ENCODE assay signal across 1 cellular context in genomic region chr12:109310247-109311125, GRCh38.
TF ChIP-seq lines count a peak whose summit lies in the region.

No MANE protein-coding gene starts in this region.

TF ChIP-seq in IMR-90, 13 proteins besides CTCF, POLR2A, EP300 and RAD21 (continued from another document):
- TF ChIP-seq BHLHE40 (IDR thresholded peaks at IDR 0.05; ENCODE audit: low read depth, low read length): no peak
- TF ChIP-seq FOS (IDR thresholded peaks at IDR 0.05; ENCODE audit: low read depth, low read length): no peak
- no peak for TF ChIP-seq SMC3 (IDR thresholded peaks at IDR 0.05; ENCODE audit: low read depth, low read length)
- no peak for TF ChIP-seq ELK1 (IDR thresholded peaks at IDR 0.05; ENCODE audit: borderline replicate concordance, low read depth, low read length)
- no peak for TF ChIP-seq MXI1 (IDR thresholded peaks at IDR 0.05; ENCODE audit: borderline replicate concordance, low read depth, low read length)
- no peak for TF ChIP-seq RCOR1 (IDR thresholded peaks at IDR 0.05; ENCODE audit: insufficient replicate concordance, low read length)
